17 cellular contexts compared by ENCODE assay signal in genomic region chr7:16904086-16904485, GRCh38. TPM values are rescaled to one million over a fixed set of nuclear protein-coding genes. Genes with fewer than 3 reads are reported as not detected.
"Had no signal": no experiment of that assay in that cellular context is flagged by ENCODE, and none has a peak within 500 bp of the region (broad histone marks: within the 10 kb centered on the region; RNA-seq: fewer than 3 reads in every experiment).

No MANE protein-coding gene starts in this region.

- H3K36me3 Mint-ChIP-seq: activated CD4-positive, alpha-beta memory T cell treated with anti-CD3 and anti-CD28 coated beads for 36 hours; immature natural killer cell had no signal

- H3K9me3 Mint-ChIP-seq: activated CD4-positive, alpha-beta memory T cell treated with anti-CD3 and anti-CD28 coated beads for 36 hours; immature natural killer cell; stimulated activated naive CD8-positive, alpha-beta T cell treated with anti-CD3 and anti-CD28 coated beads, Interleukin-15, amount 100 ng/mL, for 72 hours had no signal

- H3K4me3 Mint-ChIP-seq: activated CD4-positive, alpha-beta memory T cell treated with anti-CD3 and anti-CD28 coated beads for 36 hours; activated naive CD8-positive, alpha-beta T cell; activated T-cell treated with anti-CD3 and anti-CD28 coated beads, Interleukin-2, amount 50 U/mL, for 4 hours; immature natural killer cell; nephron; stimulated activated naive CD8-positive, alpha-beta T cell treated with anti-CD3 and anti-CD28 coated beads, Interleukin-15, amount 100 ng/mL, for 72 hours had no signal

- H3K27me3 Mint-ChIP-seq: stimulated activated naive CD8-positive, alpha-beta T cell treated with anti-CD3 and anti-CD28 coated beads, Interleukin-15, amount 100 ng/mL, for 72 hours had no signal

- H3K9me3 ChIP-seq: mucosa of descending colon, pancreas, testis had no signal

- H3K4me3 ChIP-seq: cardiac muscle cell, coronary artery, mucosa of descending colon, pancreas, testis had no signal

- H3K27me3 ChIP-seq: cardiac muscle cell, pancreas, testis had no signal

- H3K27ac Mint-ChIP-seq: activated CD4-positive, alpha-beta memory T cell treated with anti-CD3 and anti-CD28 coated beads for 36 hours; activated naive CD8-positive, alpha-beta T cell; immature natural killer cell; nephron had no signal

- ATAC-seq: activated T-cell treated with anti-CD3 and anti-CD28 coated beads, Interleukin-2, amount 50 U/mL, for 4 hours; left colon; mucosa of descending colon; pancreas; stimulated activated naive CD8-positive, alpha-beta T cell treated with anti-CD3 and anti-CD28 coated beads, Interleukin-15, amount 100 ng/mL, for 72 hours had no signal

- H3K27ac ChIP-seq: cardiac muscle cell, coronary artery, pancreas, testis had no signal

- DNase-seq: activated CD4-positive, alpha-beta memory T cell treated with anti-CD3 and anti-CD28 coated beads for 36 hours; activated effector memory CD4-positive, alpha-beta T cell treated with anti-CD3 and anti-CD28 coated beads, Interleukin-2, amount 50 U/mL, for 16 hours; activated T-cell treated with anti-CD3 and anti-CD28 coated beads, Interleukin-2, amount 50 U/mL, for 4 hours; aorta; effector CD8-positive, alpha-beta T cell; immature natural killer cell; left colon; mucosa of descending colon; pancreas; stimulated activated CD4-positive, alpha-beta T cell treated with anti-CD3 and anti-CD28 coated beads, Interleukin-4, amount 100 ng/mL, for 4 hours; stimulated activated naive CD8-positive, alpha-beta T cell treated with anti-CD3 and anti-CD28 coated beads, Interleukin-15, amount 100 ng/mL, for 72 hours; testis had no signal

- H3K4me1 Mint-ChIP-seq: immature natural killer cell; stimulated activated naive CD8-positive, alpha-beta T cell treated with anti-CD3 and anti-CD28 coated beads, Interleukin-15, amount 100 ng/mL, for 72 hours had no signal

- H3K4me1 ChIP-seq: testis had no signal

- H3K36me3 ChIP-seq: cardiac muscle cell, pancreas had no signal

RNA-seq across cellular contexts. Expression of gene AGR3, which starts 22.3 kb away (rescaled TPM):
- total RNA-seq: activated CD4-positive, alpha-beta memory T cell treated with anti-CD3 and anti-CD28 coated beads for 36 hours; activated T-cell treated with anti-CD3 and anti-CD28 coated beads, Interleukin-2, amount 50 U/mL, for 4 hours; aorta; cardiac muscle cell; lung microvascular endothelial cell; testis had no signal
